8 cellular contexts compared by ENCODE assay signal in the genomic region with DNA sequence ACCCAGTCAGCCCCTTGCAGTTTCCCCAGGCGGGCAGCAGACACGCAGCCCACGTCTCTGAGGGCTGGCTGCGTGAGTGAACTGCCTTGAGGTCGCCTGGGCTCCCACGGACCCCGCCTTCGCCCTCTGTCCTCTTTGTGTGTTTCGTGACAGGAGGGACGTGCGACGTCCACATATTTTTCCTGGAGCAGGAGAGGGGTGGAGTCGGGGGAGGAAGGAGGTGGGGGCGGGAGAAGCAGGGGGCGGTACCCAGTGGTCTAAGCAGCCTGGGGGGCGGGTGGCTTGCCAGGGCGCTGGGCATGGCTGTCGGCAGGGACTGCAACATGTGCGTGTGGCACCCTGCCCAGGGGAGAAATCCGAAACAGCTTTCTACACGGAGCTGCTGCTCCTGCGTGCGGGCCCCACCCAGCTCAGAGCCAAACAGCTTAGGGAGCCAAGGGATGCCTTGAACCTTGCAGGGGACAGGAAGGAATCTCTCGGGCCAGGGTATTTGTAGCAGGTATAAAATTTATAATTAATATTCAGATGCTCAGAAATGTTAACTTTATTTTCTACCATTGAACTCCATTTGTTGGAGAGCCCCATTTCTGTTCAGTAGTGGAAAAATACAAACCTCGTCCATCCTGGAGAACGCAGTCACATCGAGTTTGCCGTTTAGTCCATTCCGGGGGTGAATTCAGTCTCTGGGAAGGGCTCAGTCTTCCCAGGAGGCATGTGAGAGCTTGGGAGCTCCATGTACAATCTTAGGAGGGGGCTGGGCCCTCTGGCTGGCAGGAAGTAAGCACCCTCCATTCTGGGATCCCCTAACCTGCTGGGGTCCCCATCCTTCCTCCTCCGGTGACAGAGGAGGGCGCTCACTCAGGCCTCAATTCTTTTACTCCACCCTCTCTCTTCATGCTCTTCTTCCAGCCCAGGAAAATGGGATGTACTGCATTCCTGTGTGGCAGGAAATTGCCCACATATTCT.
DNase-seq lines count a peak whose midpoint lies in the region; ATAC-seq and TF ChIP-seq lines count a peak whose summit lies in the region.

No MANE protein-coding gene starts in this region.

- TF ChIP-seq CTCF in choroid plexus epithelial cell (conservative IDR thresholded peaks at IDR 0.05; ENCODE audit: low read depth, low read length): no peak

- ATAC-seq in stimulated activated naive CD8-positive, alpha-beta T cell treated with anti-CD3 and anti-CD28 coated beads, Interleukin-15, Interleukin-2, amounts not matched to agents 100 U/mL and 50 U/mL, for 24 hours: no peak
- no peak for ATAC-seq in GM18873 (IDR thresholded peaks at IDR 0.05; ENCODE audit: low FRiP score, unreplicated experiment)

- peak overlapping the region; percentile 53 for H3K4me3 ChIP-seq in choroid plexus epithelial cell (ENCODE audit: low read depth, low read length)

- DNase-seq in SHP77 (lab: John Stamatoyannopoulos, UW): peak; percentile 22 to 65
- DNase-seq in SHP77 treated with DMSO at 0.1 percent for 48 hours (lab: John Stamatoyannopoulos, UW): no peak
- DNase-seq in NCI-H69 (lab: John Stamatoyannopoulos, UW): peak; percentile 94
- DNase-seq in choroid plexus epithelial cell (ENCODE audit: low read depth): no peak
- peak; percentile 48 for DNase-seq in stimulated activated naive CD8-positive, alpha-beta T cell treated with anti-CD3 and anti-CD28 coated beads, Interleukin-15, Interleukin-2, amounts not matched to agents 100 U/mL and 50 U/mL, for 24 hours
- no peak for DNase-seq in NCI-H1930 (lab: John Stamatoyannopoulos, UW)

- no peaks in the 10 kb centered on the region for H3K27me3 ChIP-seq in layer of hippocampus (ENCODE audit: control insufficient read depth, insufficient read depth, low read length)

- H3K27ac ChIP-seq in layer of hippocampus (ENCODE audit: low read depth, low read length): peak overlapping the region; percentile 46

Comparison
In these comparisons a context has a peak if more than half of its experiments do, and no peak if none do; other contexts are left out.
1. DNase-seq: peak in SHP77 (2 of 2), NCI-H69 (single experiment) and stimulated activated naive CD8-positive, alpha-beta T cell treated with anti-CD3 and anti-CD28 coated beads, Interleukin-15, Interleukin-2, amounts not matched to agents 100 U/mL and 50 U/mL, for 24 hours (single experiment); none in SHP77 treated with DMSO at 0.1 percent for 48 hours (single experiment), choroid plexus epithelial cell (single experiment) and NCI-H1930 (0 of 2).